In genomic region chr20:59682603-59683002, GRCh38 we compare ENCODE assay signal across 28 cellular contexts.
"Had no signal": no experiment of that assay in that cellular context is flagged by ENCODE, and none has a peak within 500 bp of the region (broad histone marks: within the 10 kb centered on the region; RNA-seq: fewer than 3 reads in every experiment).

No MANE protein-coding gene starts in this region.

- H3K4me1 ChIP-seq: ascending aorta, SJCRH30 had no signal

- ATAC-seq: activated CD8-positive, alpha-beta T cell treated with anti-CD3 and anti-CD28 coated beads for 36 hours; activated T-cell treated with anti-CD3 and anti-CD28 coated beads, Interleukin-2, amount 50 U/mL, for 72 hours; activated T-helper 17 cell treated with anti-CD3 and anti-CD28 coated beads, Interleukin-2, amount 50 U/mL, for 72 hours had no signal

- H3K27ac ChIP-seq: ascending aorta, cardiac muscle cell, PC-9, RWPE1, SJCRH30, SK-N-MC had no signal

- H3K27me3 ChIP-seq: ascending aorta, cardiac muscle cell had no signal

- H3K4me3 ChIP-seq: ascending aorta, cardiac muscle cell, PC-9, SJCRH30, SK-N-MC had no signal

- DNase-seq: activated CD4-positive, alpha-beta T cell treated with anti-CD3 and anti-CD28 coated beads, Interleukin-2, amount 10 ng/mL, durations not matched to agents 24 days and 14 days; activated CD4-positive, alpha-beta T cell treated with anti-CD3 and anti-CD28 coated beads, Interleukin-2, amount 50 U/mL, for 4 hours; activated CD8-positive, alpha-beta T cell treated with anti-CD3 and anti-CD28 coated beads for 36 hours; activated effector memory CD4-positive, alpha-beta T cell treated with anti-CD3 and anti-CD28 coated beads, Interleukin-2, amount 50 U/mL, for 16 hours; activated naive CD4-positive, alpha-beta T cell; activated naive CD4-positive, alpha-beta T cell treated with anti-CD3 and anti-CD28 coated beads, Interleukin-2, amount 50 U/mL, for 16 hours; activated naive CD8-positive, alpha-beta T cell treated with anti-CD3 and anti-CD28 coated beads for 36 hours; activated T-cell treated with anti-CD3 and anti-CD28 coated beads, Interleukin-2, amount 50 U/mL, for 1 hour; activated T-cell treated with anti-CD3 and anti-CD28 coated beads, Interleukin-2, amount 50 U/mL, for 72 hours; amniotic stem cell; Karpas-422; KBM-7; NCI-H1048; NCI-H1436 treated with DMSO at 0.1 percent for 48 hours; NCI-H1694 treated with DMSO at 0.1 percent for 48 hours; NCI-H2029; NCI-H345; NCI-H524 treated with DMSO at 0.1 percent for 48 hours; NK-92 treated with Interleukin-12 subunit alpha and Interleukin-12 subunit beta, amount 100 ng/mL, for 24 hours; PC-9; Right ventricle myocardium superior; SJCRH30; T1000 had no signal

- H3K9me3 ChIP-seq: ascending aorta had no signal

- H3K36me3 ChIP-seq: ascending aorta, cardiac muscle cell, SJCRH30 had no signal
